Comparison of ENCODE assay signal across 8 cellular contexts in genomic region chr11:65262775-65263174, GRCh38. TPM values are rescaled to one million over a fixed set of nuclear protein-coding genes. Genes with fewer than 3 reads are reported as not detected.
A peak's percentile ranks its signal among the peaks of the same experiment; 100 is the strongest.
DNase-seq lines count a peak whose midpoint lies in the region; ATAC-seq, FAIRE-seq and TF ChIP-seq lines count a peak whose summit lies in the region.

No MANE protein-coding gene starts in this region.

- peak overlapping the region; percentile 78 for H3K4me3 ChIP-seq in OCI-LY7 (ENCODE audit: low read depth, low read length, poor library complexity, severe bottlenecking)
- peak overlapping the region; percentile 86 for H3K4me3 ChIP-seq in epithelial cell of proximal tubule (ENCODE audit: low read depth, low read length)
- H3K4me3 ChIP-seq in psoas muscle, result peak overlapping the region; percentile 80

- TF ChIP-seq POLR2A in GM12892 (IDR thresholded peaks at IDR 0.05; ENCODE audit: low read depth, low read length), result no peak

- intact Hi-C loops in OCI-LY7 (cut with micrococcal nuclease; ENCODE audit: unreplicated experiment), result loop anchor here (10.0 kb wide), 1 partner anchor 248 kb away; the partner anchor contains the start of gene ARL2
- intact Hi-C loops in psoas muscle (cut with DNase I), result no loop called here

- peaks cover 25% of the 10 kb centered on the region for H3K4me1 ChIP-seq in OCI-LY7 (ENCODE audit: insufficient read depth, low read length, poor library complexity, severe bottlenecking)
- H3K4me1 ChIP-seq in psoas muscle, result peaks cover 6% of the 10 kb centered on the region

- H3K9me3 ChIP-seq in OCI-LY7 (ENCODE audit: low read length) (no peaks in the 10 kb centered on the region), psoas muscle (no peaks in the 10 kb centered on the region)

- H4K20me1 ChIP-seq in OCI-LY7 (ENCODE audit: insufficient read depth, low read length), result 0 out of 2 replicates have a peak, but pooled peaks cover 10% of the 10 kb centered on the region

- CTCF ChIA-PET in OCI-LY7 (lab: Charles Lee; ENCODE audit: unreplicated experiment), result no interaction called here

- POLR2A ChIA-PET in OCI-LY7 (lab: Charles Lee), result interaction anchor here (0.8 to 2.1 kb wide), 7 partner anchors 15 to 152 kb away, joined by 3 to 11 read pairs (median 3); partner anchors contain the start of gene ZNHIT2

- H2AFZ ChIP-seq in OCI-LY7 (ENCODE audit: low read length), result no peak overlapping the region

- H3K27ac ChIP-seq in OCI-LY7 (ENCODE audit: low read depth, low read length, poor library complexity, severe bottlenecking), result peak overlapping the region; percentile 70
- peak overlapping the region; percentile 84 for H3K27ac ChIP-seq in psoas muscle

- H3K9me2 ChIP-seq in OCI-LY7 (ENCODE audit: insufficient read depth, low read length), result no peaks in the 10 kb centered on the region

- BruUV-seq in OCI-LY7 (replicated peaks; lab: Mats Ljungman, UMichigan), result TSS peak; percentile 92

- TF ChIP-seq CTCF in OCI-LY7 (conservative IDR thresholded peaks at IDR 0.05; ENCODE audit: low read length), result no peak
- no peak for TF ChIP-seq CTCF in epithelial cell of proximal tubule (conservative IDR thresholded peaks at IDR 0.05; ENCODE audit: low read depth, low read length)
- TF ChIP-seq CTCF in psoas muscle (IDR thresholded peaks at IDR 0.05), result no peak

- peaks cover 46% of the 10 kb centered on the region for H3K79me2 ChIP-seq in OCI-LY7 (ENCODE audit: insufficient read depth, low read depth, low read length)

- H3K4me2 ChIP-seq in OCI-LY7 (ENCODE audit: low read length), result peak overlapping the region; percentile 94

- H3K27me3 ChIP-seq in psoas muscle (ENCODE audit: insufficient read depth in 3 of 3, low read length in 2 of 3), result no peaks in the 10 kb centered on the region

- H3K36me3 ChIP-seq in OCI-LY7 (ENCODE audit: insufficient read depth, low read length) (peaks cover 41% of the 10 kb centered on the region), psoas muscle (ENCODE audit: insufficient read depth in 1 of 2, low read depth in 1 of 2) (peaks cover 0 to 21% of the 10 kb centered on the region in 2 donors)

- 31 to 41% (median 31%) methylated on average over 6 of the region's 6 CpGs for WGBS in psoas muscle, 3 donors

- ATAC-seq in psoas muscle (no peak), GM18861 (IDR thresholded peaks at IDR 0.05; ENCODE audit: unreplicated experiment) (no peak), GM19397 (IDR thresholded peaks at IDR 0.05; ENCODE audit: unreplicated experiment) (no peak)

- peak; percentile 9 for FAIRE-seq in GM12892 (lab: Jason Lieb, UNC)

- DNase-seq in GM12892 (ENCODE audit: insufficient read length) (no peak), OCI-LY7 (ENCODE audit: low spot score) (peak; percentile 23), epithelial cell of proximal tubule (ENCODE audit: low read depth) (no peak), psoas muscle (no peak), NOMO-1 (lab: John Stamatoyannopoulos, UW; ENCODE audit: unreplicated experiment in 2 of 2) (no peak)
- DNase-seq in stimulated activated CD4-positive, alpha-beta T cell treated with anti-CD3 and anti-CD28 coated beads, Interleukin-1b, Interleukin-23, amount 100 ng/mL, for 48 hours, result no peak

RNA-seq across cellular contexts. Expression of gene POLA2, which starts 1.0 kb away (rescaled TPM):
- polyA plus RNA-seq in GM12892 (2012; ENCODE audit: missing spikeins), result 43.0 TPM
- 47.5 and 50.0 TPM in 2 replicates for total RNA-seq in OCI-LY7 (2014; rRNA removed; shearing (Covaris generic))
- total RNA-seq in OCI-LY7 (2022), result 89.1 and 103 TPM in 2 replicates
- total RNA-seq in epithelial cell of proximal tubule, result 30.2 and 42.9 TPM in 2 replicates
- 1 to 10 TPM; 1.7 to 3.4 (median 3.0) TPM for total RNA-seq in psoas muscle
- polyA plus RNA-seq in psoas muscle, result 1 to 10 TPM; 2.1 to 5.8 (median 4.3) TPM

RNA-seq across cellular contexts. Expression of gene CDC42EP2, which starts 51.9 kb away (rescaled TPM):
- not detected for polyA plus RNA-seq in GM12892 (2012; ENCODE audit: missing spikeins)
- total RNA-seq in OCI-LY7 (2014; rRNA removed; shearing (Covaris generic)), result not detected in 2 replicates
- 1.7 and 3.9 TPM in 2 replicates for total RNA-seq in OCI-LY7 (2022)
- 18.6 and 23.1 TPM in 2 replicates for total RNA-seq in epithelial cell of proximal tubule
- total RNA-seq in psoas muscle, result 1 to 10 TPM; 4.9 to 7.3 (median 6.8) TPM
- polyA plus RNA-seq in psoas muscle, result 1 to 10 TPM; 2.7 to 5.9 (median 3.3) TPM
